18 cellular contexts compared by ENCODE assay signal in genomic region chr10:29608062-29608461, GRCh38. TPM values are rescaled to one million over a fixed set of nuclear protein-coding genes. Genes with fewer than 3 reads are reported as not detected.
DNase-seq lines count a peak whose midpoint lies in the region; ATAC-seq, FAIRE-seq and TF ChIP-seq lines count a peak whose summit lies in the region.
"Had no signal": no experiment of that assay in that cellular context is flagged by ENCODE, and none has a peak within 500 bp of the region (broad histone marks: within the 10 kb centered on the region; RNA-seq: fewer than 3 reads in every experiment).

No MANE protein-coding gene starts in this region.

- H3K27me3 ChIP-seq in GM12878 (replicated peaks in 1 of 2; ENCODE audit: control insufficient read depth in 2 of 2, insufficient read depth in 2 of 2, low read length in 1 of 2): no peaks in the 10 kb centered on the region
- H3K27me3 ChIP-seq: hepatocyte, ovary, thyroid gland had no signal

- SMC1A ChIA-PET in GM12878 (lab: Charles Lee; ENCODE audit: uncharacterized antibody, unreplicated experiment): no interaction called here

- 11% methylated on average over 4 of the region's 4 CpGs for WGBS in GM12878 (ENCODE audit: insufficient coverage, insufficient replicate concordance, low lambda C conversion rate, missing lambda C conversion rate)

- FAIRE-seq in GM12878 (lab: Jason Lieb, UNC) (no peak), urothelium cell line (lab: Jason Lieb, UNC) (peak; percentile 61)
- FAIRE-seq: TTC549 had no signal

- no peak overlapping the region for H3K4me3 ChIP-seq in GM12878
- no peak overlapping the region for H3K4me3 ChIP-seq in mucosa of descending colon
- H3K4me3 ChIP-seq: HAP-1, hepatocyte, ovary, thyroid gland had no signal

- H4K20me1 ChIP-seq in GM12878 (ENCODE audit: control insufficient read depth, insufficient read depth): no peaks in the 10 kb centered on the region

- H3K4me1 ChIP-seq in GM12878 (ENCODE audit: control insufficient read depth, insufficient read depth, low read length) (no peaks in the 10 kb centered on the region), mucosa of descending colon (ENCODE audit: low read depth) (no peaks in the 10 kb centered on the region)

- no peak overlapping the region for H2AFZ ChIP-seq in GM12878 (ENCODE audit: control insufficient read depth, low read depth, low read length)
- H2AFZ ChIP-seq: hepatocyte had no signal

- TF ChIP-seq CTCF in GM12878 (IDR thresholded peaks at IDR 0.05 in 2 of 3, conservative IDR thresholded peaks at IDR 0.05 in 1 of 3; ENCODE audit: control insufficient read depth in 2 of 3, extremely low read depth in 1 of 3, insufficient read depth in 1 of 3, low read depth in 3 of 3, low read length in 3 of 3) (no peak), mucosa of descending colon (IDR thresholded peaks at IDR 0.05) (no peak), GM13977 (IDR thresholded peaks at IDR 0.05; ENCODE audit: extremely low read depth, insufficient read depth, missing control alignments) (no peak)

- RAD21 ChIA-PET in GM12878 (lab: Charles Lee; ENCODE audit: unreplicated experiment): interaction anchor here (0.8 kb wide), 1 partner anchor 9 kb away, joined by 3 read pairs; no protein-coding TSS in a partner anchor

- no peak overlapping the region for H3K9ac ChIP-seq in GM12878 (ENCODE audit: control insufficient read depth, insufficient read depth, low read length)

- TF ChIP-seq POLR2A in GM12878 (IDR thresholded peaks at IDR 0.05; ENCODE audit: low read depth, low read length): no peak

- no peaks in the 10 kb centered on the region; a peak in 1 of 4 replicates for H3K36me3 ChIP-seq in GM12878 (ENCODE audit: control insufficient read depth in 2 of 2, insufficient read depth in 2 of 2, low read length in 1 of 2)
- no peaks in the 10 kb centered on the region for H3K36me3 ChIP-seq in mucosa of descending colon (ENCODE audit: low read depth)
- H3K36me3 ChIP-seq: HAP-1, ovary, thyroid gland had no signal

- DNase-seq in GM12878 (ENCODE audit: low read depth, low spot score): no peak
- DNase-seq in Right ventricle myocardium inferior (ENCODE audit: missing footprints): no peak
- DNase-seq in mucosa of descending colon: no peak
- DNase-seq in urothelium cell line (ENCODE audit: low spot score): no peak
- no peak for DNase-seq in GM03348 (ENCODE audit: low spot score)
- no peak for DNase-seq in GM13977 (ENCODE audit: low spot score)
- DNase-seq: activated CD4-positive, alpha-beta T cell treated with anti-CD3 and anti-CD28 coated beads for 36 hours; activated T-cell treated with anti-CD3 and anti-CD28 coated beads, Interleukin-2, amount 50 U/mL, for 72 hours; CD8-positive, alpha-beta T cell; effector memory CD8-positive, alpha-beta T cell; NCI-H526 treated with DMSO at 0.1 percent for 48 hours; thyroid gland had no signal

- H3K27ac ChIP-seq in GM12878 (ENCODE audit: control insufficient read depth, insufficient read depth): no peak overlapping the region
- H3K27ac ChIP-seq: hepatocyte, ovary, thyroid gland had no signal

- TF ChIP-seq RAD21 in GM12878 (IDR thresholded peaks at IDR 0.05; ENCODE audit: insufficient read depth, low read depth, low read length): no peak

- CTCF ChIA-PET in GM12878 (lab: Yijun Ruan, JAX): interaction anchor here (0.6 to 0.8 kb wide), 3 partner anchors 8 to 1856 kb away, joined by 3 read pairs; no protein-coding TSS in a partner anchor

- no peaks in the 10 kb centered on the region for H3K79me2 ChIP-seq in GM12878 (ENCODE audit: control insufficient read depth, insufficient read depth, low read length)

- BruUV-seq in GM12878 (replicated peaks; lab: Mats Ljungman, UMichigan): no TSS peak

- TF ChIP-seq EP300 in GM12878 (IDR thresholded peaks at IDR 0.05; ENCODE audit: borderline replicate concordance in 1 of 2, control insufficient read depth in 1 of 2, low read depth in 2 of 2, low read length in 2 of 2): no peak

- intact Hi-C loops in GM12878 (cut with micrococcal nuclease; ENCODE audit: unreplicated experiment) (no loop called here), Right ventricle myocardium inferior (cut with DNase I) (no loop called here), mucosa of descending colon (cut with DNase I, micrococcal nuclease) (no loop called here)

- ATAC-seq in GM12878 (peak; percentile 53), Right ventricle myocardium inferior (peak; percentile 88), mucosa of descending colon (peak; percentile 20), GM18520 (IDR thresholded peaks at IDR 0.05; ENCODE audit: unreplicated experiment) (no peak)
- ATAC-seq: activated CD4-positive, alpha-beta T cell treated with anti-CD3 and anti-CD28 coated beads for 36 hours; activated T-cell treated with anti-CD3 and anti-CD28 coated beads, Interleukin-2, amount 50 U/mL, for 72 hours; CD8-positive, alpha-beta T cell; effector memory CD8-positive, alpha-beta T cell; stimulated activated memory B cell treated with anti-CD40 and anti-IgM and Interleukin-4, amounts not matched to agents 10 μg/mL and 1 μg/mL and 100 μg/mL, for 72 hours had no signal

- H3K4me2 ChIP-seq in GM12878 (ENCODE audit: control insufficient read depth, insufficient read depth): no peak overlapping the region
- H3K4me2 ChIP-seq: hepatocyte had no signal

- in situ Hi-C loops in GM12878 (cut with MboI): no loop called here
- in situ Hi-C loops in GM13977 (cut with MboI; ENCODE audit: low pct_unique_long_range_greater_than_20kb, low sequenced_read_pairs, unreplicated experiment): no loop called here

- POLR2A ChIA-PET in GM12878 (lab: Charles Lee): interaction anchor here (1.5 kb wide), 1 partner anchor 10 kb away, joined by 4 read pairs; no protein-coding TSS in a partner anchor

- H3K9me3 ChIP-seq in GM12878 (replicated peaks; ENCODE audit: control insufficient read depth, insufficient read depth, low read length): no peaks in the 10 kb centered on the region; the same call in 2 of the 3 replicates
- H3K9me3 ChIP-seq in mucosa of descending colon: no peaks in the 10 kb centered on the region
- H3K9me3 ChIP-seq: HAP-1, ovary, thyroid gland had no signal

TF ChIP-seq in GM12878, 131 proteins besides CTCF, POLR2A, EP300 and RAD21 (continues in another document):
- no peak for TF ChIP-seq RELA (IDR thresholded peaks at IDR 0.05; ENCODE audit: borderline replicate concordance, partially characterized antibody)
- TF ChIP-seq KAT2A (conservative IDR thresholded peaks at IDR 0.05; ENCODE audit: control insufficient read depth, low read depth, low read length): no peak
- no peak for TF ChIP-seq ETV6 (conservative IDR thresholded peaks at IDR 0.05 in 1 of 2, IDR thresholded peaks at IDR 0.05 in 1 of 2; ENCODE audit: borderline replicate concordance in 1 of 2, low read depth in 1 of 2)
- no peak for TF ChIP-seq POU2F2 (IDR thresholded peaks at IDR 0.05; ENCODE audit: borderline replicate concordance, low read depth, low read length)
- no peak for TF ChIP-seq LARP7 (IDR thresholded peaks at IDR 0.05)
- no peak for TF ChIP-seq PRDM15 (CRISPR knock-in tag; IDR thresholded peaks at IDR 0.05)
- no peak for TF ChIP-seq NR2C2 (IDR thresholded peaks at IDR 0.05; ENCODE audit: borderline replicate concordance, control insufficient read depth, insufficient read length, low read depth)
- TF ChIP-seq CBX5 (IDR thresholded peaks at IDR 0.05; ENCODE audit: low read depth): no peak

RNA-seq across cellular contexts. Expression of gene SVIL, which starts 26.7 kb away (rescaled TPM):
- total RNA-seq in GM12878 (2013; cell fraction: nucleolus; rRNA removed): 16.7 and 47.2 TPM in 2 replicates
- total RNA-seq in GM12878 (2014; rRNA removed) (0.65 and 0.68 TPM in 2 replicates), GM12878 (2014; rRNA removed; fragmentation: Illumina TruSeq; extraction: Trizol) (0.64 and 1.8 TPM in 2 replicates), GM12878 (2021) (1.5 and 1.9 TPM in 2 replicates), Right ventricle myocardium inferior (327 TPM), mucosa of descending colon (1,000 to 10,000 TPM in 1 of 3 donors, 10 to 100 TPM in 2; 67.6 to 1,278 (median 86.0) TPM)
- polyA plus RNA-seq in GM12878 (2011; ENCODE audit: low read depth): 0.17 TPM
- polyA plus RNA-seq in GM12878 (2011; rRNA removed) (0.33 and 0.43 TPM in 2 replicates), GM12878 (2014; fragmentation: Illumina TruSeq; extraction: Trizol) (0.48 and 1.2 TPM in 2 replicates), GM12878 (2014; fragmentation: Nextera tagmentation; extraction: Ambion mirVana) (under 1 TPM; 0.22 to 0.71 TPM), GM12878 (2014; rRNA removed) (0.66 and 1.0 TPM in 2 replicates), GM12878 (2016; fragmentation: Nextera tagmentation; extraction: Ambion mirVana) (1 to 10 TPM in 1 of 2 experiments, under 1 TPM in 1; 0.68 to 1.4 TPM)
- polyA plus RNA-seq in GM12878 (2011; cell fraction: cytosol; rRNA removed): 0.35 and 0.39 TPM in 2 replicates
- 0.99 and 2.1 TPM in 2 replicates for polyA plus RNA-seq in GM12878 (2011; cell fraction: nucleus; rRNA removed)
- polyA plus RNA-seq in GM12878 (2012): 0.12 and 0.28 TPM in 2 replicates
- 0.37 and 1.3 TPM in 2 replicates for polyA minus RNA-seq in GM12878 (2011; rRNA and poly(A)+ RNA removed)
- polyA minus RNA-seq in GM12878 (2011; cell fraction: cytosol; rRNA and poly(A)+ RNA removed): 0.53 and 0.62 TPM in 2 replicates
- 0.36 and 0.77 TPM in 2 replicates for polyA minus RNA-seq in GM12878 (2011; cell fraction: nucleus; rRNA and poly(A)+ RNA removed)
